In the genomic region with DNA sequence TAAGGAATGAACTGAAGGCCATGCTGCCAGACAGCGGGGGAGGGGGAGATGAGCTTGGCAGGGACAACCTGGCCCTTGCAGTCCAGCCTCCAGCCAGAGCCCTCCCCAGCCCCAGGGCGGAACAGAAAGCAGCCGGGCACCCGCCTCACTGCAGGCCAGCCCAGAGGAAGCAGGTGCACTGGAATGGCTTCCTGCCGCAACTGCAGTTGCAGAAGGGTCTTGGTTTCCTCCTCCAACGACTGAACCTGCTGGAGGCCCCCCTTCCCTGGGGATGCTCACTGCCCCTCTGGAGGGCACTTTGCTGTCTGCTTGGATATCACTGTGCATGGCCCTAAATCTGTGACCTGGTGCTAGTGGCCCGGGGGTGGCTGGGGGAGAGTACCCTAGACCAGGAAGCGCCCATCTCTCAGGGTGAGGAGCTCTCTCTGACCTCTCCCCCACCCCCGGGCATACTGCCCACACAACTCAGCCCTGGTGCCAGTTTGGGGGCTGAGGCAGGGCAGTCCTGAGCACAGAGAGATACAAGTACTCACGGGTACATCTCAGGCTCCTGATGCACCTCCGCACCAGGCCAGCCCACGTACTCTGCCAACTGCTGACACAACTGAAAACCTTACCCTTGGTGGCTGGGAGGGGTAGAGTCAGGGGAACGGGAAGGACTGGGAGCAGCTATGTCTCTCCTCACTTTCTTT, we compare ENCODE assay signal across 8 cellular contexts. TPM values are rescaled to one million over a fixed set of nuclear protein-coding genes. Genes with fewer than 3 reads are reported as not detected.
A peak's percentile ranks its signal among the peaks of the same experiment; 100 is the strongest.
DNase-seq lines count a peak whose midpoint lies in the region; ATAC-seq lines count a peak whose summit lies in the region.

No MANE protein-coding gene starts in this region.

- intact Hi-C loops in activated CD4-positive, alpha-beta T cell treated with anti-CD3 and anti-CD28 coated beads, Interleukin-2, amount 10 ng/mL, durations not matched to agents 24 days and 14 days (cut with micrococcal nuclease), result no loop called here

- H2AFZ ChIP-seq in trophoblast cell (ENCODE audit: insufficient read depth, low read length, poor library complexity), result no peak overlapping the region

- H3K9ac ChIP-seq in trophoblast cell (ENCODE audit: low read length), result no peak overlapping the region

- H4K91ac ChIP-seq in trophoblast cell (ENCODE audit: low read depth, low read length), result no peak overlapping the region

- peaks cover 9% of the 10 kb centered on the region for H3K36me3 Mint-ChIP-seq in activated CD4-positive, alpha-beta T cell treated with anti-CD3 and anti-CD28 coated beads, Interleukin-2, amount 10 ng/mL, durations not matched to agents 24 days and 14 days (ENCODE audit: low read depth)

- H3K18ac ChIP-seq in trophoblast cell (ENCODE audit: low read length), result peak overlapping the region; percentile 19

- H2BK12ac ChIP-seq in trophoblast cell (ENCODE audit: low read length), result no peak overlapping the region

- H4K12ac ChIP-seq in trophoblast cell (ENCODE audit: low read depth, low read length), result no peak overlapping the region

- peak overlapping the region; percentile 96 for H3K27ac Mint-ChIP-seq in activated CD4-positive, alpha-beta T cell treated with anti-CD3 and anti-CD28 coated beads, Interleukin-2, amount 10 ng/mL, durations not matched to agents 24 days and 14 days

- H3K4me3 ChIP-seq in esophagus (ENCODE audit: low read depth in 1 of 2, low read length in 2 of 2) (peak overlapping the region; percentile 16 to 25), trophoblast cell (ENCODE audit: low read depth, low read length) (no peak overlapping the region)

- H3K27ac ChIP-seq in esophagus (ENCODE audit: low read depth in 2 of 2, low read length in 1 of 2) (peak overlapping the region; percentile 78), trophoblast cell (ENCODE audit: low read depth, low read length) (no peak overlapping the region)

- 52 to 61% methylated on average over 13 of the region's 13 CpGs for WGBS in esophagus, 2 donors
- no CpG with 5 or more reads among the region's 13 CpGs for WGBS in trophoblast cell (ENCODE audit: extremely low coverage, insufficient coverage, insufficient read length)

- no peaks in the 10 kb centered on the region for H3K79me2 ChIP-seq in trophoblast cell (ENCODE audit: control insufficient read depth, insufficient read depth, low read length, poor library complexity)

- no peak overlapping the region for H3K4me2 ChIP-seq in trophoblast cell (ENCODE audit: low read length)

- H2BK5ac ChIP-seq in trophoblast cell (ENCODE audit: low read depth, low read length, poor library complexity), result no peak overlapping the region

- no peak overlapping the region for H3K23ac ChIP-seq in trophoblast cell (ENCODE audit: low read length)

- H3K9me3 ChIP-seq in esophagus (ENCODE audit: control insufficient read depth in 2 of 2, insufficient read depth in 1 of 2, low read depth in 1 of 2, low read length in 1 of 2) (no peaks in the 10 kb centered on the region), trophoblast cell (ENCODE audit: insufficient read depth, low read depth, low read length) (no peaks in the 10 kb centered on the region)

- no peaks in the 10 kb centered on the region for H3K79me1 ChIP-seq in trophoblast cell (ENCODE audit: low read length)

- H3K27me3 Mint-ChIP-seq in activated CD4-positive, alpha-beta T cell treated with anti-CD3 and anti-CD28 coated beads, Interleukin-2, amount 10 ng/mL, durations not matched to agents 24 days and 14 days, result no peaks in the 10 kb centered on the region

- H3K14ac ChIP-seq in trophoblast cell (ENCODE audit: low read length), result no peak overlapping the region

- H2BK120ac ChIP-seq in trophoblast cell (ENCODE audit: insufficient read depth, low read length, poor library complexity), result no peak overlapping the region

- peaks cover 61% of the 10 kb centered on the region for H3K4me1 Mint-ChIP-seq in activated CD4-positive, alpha-beta T cell treated with anti-CD3 and anti-CD28 coated beads, Interleukin-2, amount 10 ng/mL, durations not matched to agents 24 days and 14 days

- no peak overlapping the region for H4K8ac ChIP-seq in trophoblast cell (ENCODE audit: low read depth, low read length)

- H3K4me1 ChIP-seq in esophagus (ENCODE audit: control insufficient read depth in 2 of 2, insufficient read depth in 2 of 2, low read length in 1 of 2) (peaks cover 12 to 13% of the 10 kb centered on the region in 2 donors), trophoblast cell (ENCODE audit: control insufficient read depth in 1 of 2, insufficient read depth in 2 of 2, low read length in 2 of 2) (peaks cover 3 to 12% of the 10 kb centered on the region in 2 experiments)

- H3K27me3 ChIP-seq in esophagus (ENCODE audit: control insufficient read depth in 1 of 2, insufficient read depth in 2 of 2, low read length in 2 of 2) (no peaks in the 10 kb centered on the region), trophoblast cell (ENCODE audit: insufficient read depth, low read length) (no peaks in the 10 kb centered on the region)

- no peak overlapping the region for H2AK5ac ChIP-seq in trophoblast cell (ENCODE audit: low read length)

- H3K4ac ChIP-seq in trophoblast cell (ENCODE audit: low read depth, low read length), result no peak overlapping the region

- ATAC-seq in GM19395 (IDR thresholded peaks at IDR 0.05; ENCODE audit: unreplicated experiment) (no peak), GM19328 (IDR thresholded peaks at IDR 0.05; ENCODE audit: unreplicated experiment) (no peak)

- H3K36me3 ChIP-seq in esophagus (ENCODE audit: control insufficient read depth in 2 of 2, insufficient read depth in 2 of 2, low read length in 1 of 2) (peaks cover 0 to 4% of the 10 kb centered on the region in 2 donors), trophoblast cell (ENCODE audit: control insufficient read depth in 1 of 2, insufficient read depth in 2 of 2, low read length in 2 of 2) (no peaks in the 10 kb centered on the region)

- H3K4me3 Mint-ChIP-seq in activated CD4-positive, alpha-beta T cell treated with anti-CD3 and anti-CD28 coated beads, Interleukin-2, amount 10 ng/mL, durations not matched to agents 24 days and 14 days, result peak overlapping the region; percentile 88

- no peaks in the 10 kb centered on the region for H3K9me3 Mint-ChIP-seq in activated CD4-positive, alpha-beta T cell treated with anti-CD3 and anti-CD28 coated beads, Interleukin-2, amount 10 ng/mL, durations not matched to agents 24 days and 14 days

- DNase-seq in activated CD4-positive, alpha-beta T cell treated with anti-CD3 and anti-CD28 coated beads, Interleukin-2, amount 10 ng/mL, durations not matched to agents 24 days and 14 days, result peak; percentile 83
- DNase-seq in activated CD4-positive, alpha-beta T cell treated with anti-CD3 and anti-CD28 coated beads, Interleukin-2, amount 50 U/mL, for 4 hours, result no peak
- peak; percentile 60 for DNase-seq in SKM-1 (lab: John Stamatoyannopoulos, UW; ENCODE audit: unreplicated experiment)
- DNase-seq in trophoblast cell, result peak in 1 of 2 donors; percentile 8
- DNase-seq in HuH-7.5 (ENCODE audit: low spot score), result no peak

RNA-seq across cellular contexts. Expression of a gene that starts 41.1 kb away (rescaled TPM):
- total RNA-seq in activated CD4-positive, alpha-beta T cell treated with anti-CD3 and anti-CD28 coated beads, Interleukin-2, amount 10 ng/mL, durations not matched to agents 24 days and 14 days, result 36.6 and 37.9 TPM in 2 replicates
- polyA plus RNA-seq in esophagus, result 10 to 100 TPM; 39.1 to 86.4 TPM
- polyA plus RNA-seq in trophoblast cell (2013), result 15.5 and 16.9 TPM in 2 replicates

Comparison
In these comparisons a context has a peak if more than half of its experiments do, and no peak if none do; other contexts are left out.
1. DNase-seq: peak in activated CD4-positive, alpha-beta T cell treated with anti-CD3 and anti-CD28 coated beads, Interleukin-2, amount 10 ng/mL, durations not matched to agents 24 days and 14 days (single experiment) and SKM-1 (single experiment); none in activated CD4-positive, alpha-beta T cell treated with anti-CD3 and anti-CD28 coated beads, Interleukin-2, amount 50 U/mL, for 4 hours (0 of 2) and HuH-7.5 (single experiment).